1 cellular context compared by ENCODE assay signal in the genomic region with DNA sequence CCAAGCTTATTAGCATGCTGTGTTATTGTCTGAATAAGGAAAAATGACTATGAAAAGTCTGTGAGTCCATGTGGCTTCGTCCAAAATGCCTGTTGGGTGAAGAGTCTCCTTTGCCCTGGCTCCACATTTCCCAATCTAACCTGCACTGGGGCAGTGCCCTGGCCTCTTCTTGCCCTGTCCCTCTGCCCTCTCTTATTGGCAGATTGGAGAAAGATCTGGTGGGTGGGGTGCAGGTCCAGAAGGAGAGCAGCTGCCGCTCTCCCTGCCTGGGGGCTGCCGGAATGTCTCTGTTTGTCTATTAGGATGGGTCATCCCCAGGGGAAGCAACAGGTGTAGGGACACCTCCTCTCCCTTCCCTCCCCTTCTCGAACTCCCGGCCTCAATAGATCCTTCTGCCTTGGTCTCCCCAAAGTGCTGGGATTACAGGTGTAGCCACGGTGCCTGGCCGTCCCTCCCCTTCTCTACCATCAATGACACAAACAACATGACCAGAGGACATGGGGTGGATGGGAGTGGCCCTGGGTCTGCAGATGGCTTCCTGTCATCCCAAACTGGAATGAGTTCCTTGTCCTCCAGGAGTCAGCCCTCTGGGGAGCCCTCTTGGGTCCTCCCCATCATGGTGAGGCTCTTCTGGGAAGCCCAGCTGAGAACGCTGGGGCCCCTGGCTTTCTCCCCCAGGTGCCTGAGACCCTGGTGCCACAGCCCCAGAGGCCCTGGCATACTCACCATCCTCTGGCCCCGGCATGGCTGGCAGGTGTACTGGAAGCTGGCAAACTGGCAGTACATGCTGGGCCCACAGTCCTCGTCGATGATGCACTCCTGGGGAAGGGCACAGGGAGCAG.
TF ChIP-seq lines count a peak whose summit lies in the region.

No MANE protein-coding gene starts in this region.

TF ChIP-seq in IMR-90, 13 proteins besides CTCF, POLR2A, EP300 and RAD21:
- no peak for TF ChIP-seq MAZ (IDR thresholded peaks at IDR 0.05; ENCODE audit: borderline replicate concordance, low read depth, low read length)
- no peak for TF ChIP-seq CEBPB (IDR thresholded peaks at IDR 0.05; ENCODE audit: low read depth, low read length)
- TF ChIP-seq, protein P1, sequence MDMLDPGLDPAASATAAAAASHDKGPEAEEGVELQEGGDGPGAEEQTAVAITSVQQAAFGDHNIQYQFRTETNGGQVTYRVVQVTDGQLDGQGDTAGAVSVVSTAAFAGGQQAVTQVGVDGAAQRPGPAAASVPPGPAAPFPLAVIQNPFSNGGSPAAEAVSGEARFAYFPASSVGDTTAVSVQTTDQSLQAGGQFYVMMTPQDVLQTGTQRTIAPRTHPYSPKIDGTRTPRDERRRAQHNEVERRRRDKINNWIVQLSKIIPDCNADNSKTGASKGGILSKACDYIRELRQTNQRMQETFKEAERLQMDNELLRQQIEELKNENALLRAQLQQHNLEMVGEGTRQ (IDR thresholded peaks at IDR 0.05; ENCODE audit: low read depth, low read length), result no peak
- no peak for TF ChIP-seq CHD1 (IDR thresholded peaks at IDR 0.05; ENCODE audit: low read depth, low read length)
- no peak for TF ChIP-seq FOS (IDR thresholded peaks at IDR 0.05; ENCODE audit: low read depth, low read length)
- TF ChIP-seq, protein P2, sequence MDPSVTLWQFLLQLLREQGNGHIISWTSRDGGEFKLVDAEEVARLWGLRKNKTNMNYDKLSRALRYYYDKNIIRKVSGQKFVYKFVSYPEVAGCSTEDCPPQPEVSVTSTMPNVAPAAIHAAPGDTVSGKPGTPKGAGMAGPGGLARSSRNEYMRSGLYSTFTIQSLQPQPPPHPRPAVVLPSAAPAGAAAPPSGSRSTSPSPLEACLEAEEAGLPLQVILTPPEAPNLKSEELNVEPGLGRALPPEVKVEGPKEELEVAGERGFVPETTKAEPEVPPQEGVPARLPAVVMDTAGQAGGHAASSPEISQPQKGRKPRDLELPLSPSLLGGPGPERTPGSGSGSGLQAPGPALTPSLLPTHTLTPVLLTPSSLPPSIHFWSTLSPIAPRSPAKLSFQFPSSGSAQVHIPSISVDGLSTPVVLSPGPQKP (IDR thresholded peaks at IDR 0.05; ENCODE audit: borderline replicate concordance, low read depth, low read length), result no peak
- no peak for TF ChIP-seq RFX5 (IDR thresholded peaks at IDR 0.05; ENCODE audit: low read depth, low read length)
- TF ChIP-seq RCOR1 (IDR thresholded peaks at IDR 0.05; ENCODE audit: insufficient replicate concordance, low read length), result no peak
- TF ChIP-seq MAFK (IDR thresholded peaks at IDR 0.05; ENCODE audit: low read depth, low read length), result no peak
- no peak for TF ChIP-seq NFE2L2 (IDR thresholded peaks at IDR 0.05; ENCODE audit: low read depth, low read length)
- no peak for TF ChIP-seq BHLHE40 (IDR thresholded peaks at IDR 0.05; ENCODE audit: low read depth, low read length)
- no peak for TF ChIP-seq MXI1 (IDR thresholded peaks at IDR 0.05; ENCODE audit: borderline replicate concordance, low read depth, low read length)
- no peak for TF ChIP-seq SMC3 (IDR thresholded peaks at IDR 0.05; ENCODE audit: low read depth, low read length)
TF ChIP-seq in IMR-90: peak in this region for 0.
